In the genomic region with DNA sequence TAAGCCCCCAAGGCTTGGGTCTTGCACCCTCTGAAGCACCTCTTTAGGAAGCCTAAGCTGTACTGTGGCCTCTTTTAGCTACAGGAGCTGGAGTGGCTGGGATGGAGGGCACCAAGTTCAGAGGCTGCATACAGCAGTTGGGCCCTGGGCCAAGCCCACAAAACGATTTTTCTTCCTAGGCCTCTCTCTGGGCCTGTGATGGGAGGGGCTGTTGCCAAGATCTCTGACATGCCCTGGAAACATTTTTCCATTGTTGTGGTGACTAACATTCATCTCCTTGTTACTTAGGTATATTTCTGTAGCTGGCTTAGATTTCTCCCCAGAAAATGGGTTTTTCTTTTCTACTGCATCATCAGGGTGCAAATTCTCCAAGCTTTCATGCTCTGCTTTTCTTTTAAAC, we compare ENCODE assay signal across 22 cellular contexts.
"Had no signal": no experiment of that assay in that cellular context is flagged by ENCODE, and none has a peak within 500 bp of the region (broad histone marks: within the 10 kb centered on the region; RNA-seq: fewer than 3 reads in every experiment).

No MANE protein-coding gene starts in this region.

- H3K9me3 ChIP-seq: MG63 had no signal

- H3K9me2 ChIP-seq: SK-N-SH had no signal

- H3K27ac ChIP-seq: HL-60, RWPE1 had no signal

- ATAC-seq: T-cell had no signal

- H3K36me3 ChIP-seq: MG63 had no signal

- DNase-seq: KBM-7, MG63, NCI-H1092, NCI-H1105 treated with DMSO at 0.1 percent for 48 hours, NCI-H1417 treated with DMSO at 0.1 percent for 48 hours, NCI-H146, NCI-H1694 treated with DMSO at 0.1 percent for 48 hours, NCI-H1930, NCI-H2081, NCI-H2107, NCI-H2227 treated with DMSO at 0.1 percent for 48 hours, NCI-H446, NCI-H510A, NCI-H524 treated with DMSO at 0.1 percent for 48 hours, NCI-H69, NCI-H774, SHP77, SK-N-SH, SW 1271, T-cell had no signal

- H3K9ac ChIP-seq: SK-N-SH had no signal

- H3K4me3 ChIP-seq: MG63 had no signal

- H3K4me2 ChIP-seq: SK-N-SH had no signal

- H3K27me3 ChIP-seq: MG63 had no signal
